In the genomic region with DNA sequence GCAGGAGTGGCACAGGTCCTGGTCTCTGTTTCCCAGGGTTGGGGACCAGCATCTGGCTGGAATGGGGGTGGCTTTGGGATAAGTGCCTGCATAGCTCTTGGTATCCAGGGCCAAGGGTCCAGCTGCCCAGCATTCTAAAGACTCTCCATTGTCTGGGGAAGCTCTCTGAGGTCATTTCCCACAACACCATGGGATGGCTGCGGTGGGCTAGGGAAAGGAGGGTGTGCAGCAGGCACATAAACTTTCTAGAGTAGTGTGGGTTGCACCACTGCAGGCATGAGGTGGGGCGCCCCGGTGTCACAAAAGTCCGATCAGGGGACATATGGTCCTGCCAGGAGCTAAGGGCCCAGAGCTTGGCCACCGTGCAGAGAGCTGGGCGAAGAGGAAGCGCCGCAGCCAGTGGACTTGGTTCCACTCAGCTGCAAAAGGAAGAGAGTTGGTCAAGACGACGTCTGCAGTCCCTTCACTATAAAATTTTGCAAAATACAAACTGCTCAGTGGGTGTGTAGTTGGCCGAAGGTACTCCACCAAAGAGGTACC, we compare ENCODE assay signal across 20 cellular contexts. TPM values are rescaled to one million over a fixed set of nuclear protein-coding genes. Genes with fewer than 3 reads are reported as not detected.
DNase-seq lines count a peak whose midpoint lies in the region; ATAC-seq, FAIRE-seq and TF ChIP-seq lines count a peak whose summit lies in the region.
"Had no signal": no experiment of that assay in that cellular context is flagged by ENCODE, and none has a peak within 500 bp of the region (broad histone marks: within the 10 kb centered on the region; RNA-seq: fewer than 3 reads in every experiment).

No MANE protein-coding gene starts in this region.

- DNase-seq in Karpas-422, result no peak
- DNase-seq in H1 (ENCODE audit: low read depth in 1 of 2, low spot score in 2 of 2), result no peak
- no peak for DNase-seq in neuronal stem cell (ENCODE audit: low spot score)
- DNase-seq in hepatocyte (ENCODE audit: low spot score), result no peak
- no peak for DNase-seq in germinal center (ENCODE audit: low spot score)
- no peak for DNase-seq in glomerular visceral epithelial cell (ENCODE audit: extremely low spot score)
- DNase-seq: CD4-positive, CD25-positive, alpha-beta regulatory T cell; DMS79; EL; GOT3 had no signal

- peak overlapping the region; percentile 10 for H3K4ac ChIP-seq in H1 (replicated peaks; ENCODE audit: insufficient read length, low read depth, low read length)
- H3K4ac ChIP-seq in neuronal stem cell (ENCODE audit: low read length), result no peak overlapping the region

- no peak overlapping the region for H4K5ac ChIP-seq in H1 (ENCODE audit: insufficient read length, low read depth, low read length)

- no peak for TF ChIP-seq EP300 in H1 (IDR thresholded peaks at IDR 0.05; ENCODE audit: borderline replicate concordance in 1 of 2, low read depth in 2 of 2, low read length in 2 of 2)

- peak overlapping the region; percentile 73 for H3K27ac ChIP-seq in BLaER1
- peak overlapping the region; percentile 81; the same call in 1 of the 2 replicates for H3K27ac ChIP-seq in Karpas-422 (ENCODE audit: low read length)
- no peak overlapping the region for H3K27ac ChIP-seq in H1 (ENCODE audit: low read depth, low read length)
- no peak overlapping the region for H3K27ac ChIP-seq in neuronal stem cell (replicated peaks; ENCODE audit: low read length)
- no peak overlapping the region for H3K27ac ChIP-seq in hepatocyte
- H3K27ac ChIP-seq: 22Rv1 had no signal

- H3K9me2 ChIP-seq in Karpas-422 (replicated peaks; ENCODE audit: insufficient read depth, low read length), result no peaks in the 10 kb centered on the region
- H3K9me2 ChIP-seq in hepatocyte (replicated peaks; ENCODE audit: insufficient read depth), result no peaks in the 10 kb centered on the region

- H3K4me3 ChIP-seq in BLaER1 (no peak overlapping the region), Karpas-422 (ENCODE audit: low read length) (no peak overlapping the region; the same call in 1 of the 2 replicates), H1 (ENCODE audit: extremely low read depth in 1 of 4, insufficient read depth in 2 of 4, low read depth in 3 of 4, low read length in 4 of 4) (no peak overlapping the region), neuronal stem cell (ENCODE audit: low read length in 2 of 2) (no peak overlapping the region), hepatocyte (no peak overlapping the region)
- H3K4me3 ChIP-seq: HAP-1 had no signal

- H4K91ac ChIP-seq in H1 (replicated peaks; ENCODE audit: insufficient read length, low read length) (no peak overlapping the region), neuronal stem cell (ENCODE audit: low read depth, low read length, poor library complexity) (no peak overlapping the region)

- H3K56ac ChIP-seq in H1 (replicated peaks; ENCODE audit: insufficient read length, low read depth, low read length), result no peak overlapping the region

- H3K36me3 ChIP-seq in BLaER1 (no peaks in the 10 kb centered on the region), Karpas-422 (ENCODE audit: insufficient read depth, low read length) (no peaks in the 10 kb centered on the region), H1 (ENCODE audit: control insufficient read depth in 2 of 4, insufficient read depth in 4 of 4, low read length in 3 of 4) (no peaks in the 10 kb centered on the region), neuronal stem cell (replicated peaks in 1 of 2; ENCODE audit: control insufficient read depth in 2 of 2, insufficient read depth in 2 of 2, low read length in 2 of 2) (no peaks in the 10 kb centered on the region), hepatocyte (replicated peaks; ENCODE audit: insufficient read depth, low read depth) (no peaks in the 10 kb centered on the region)
- H3K36me3 ChIP-seq: HAP-1 had no signal

- TF ChIP-seq POLR2A in H1 (IDR thresholded peaks at IDR 0.05; ENCODE audit: control extremely low read depth in 1 of 2, low read depth in 2 of 2, low read length in 2 of 2), result no peak

- H3K23me2 ChIP-seq in H1 (ENCODE audit: low read depth, low read length), result peaks cover 6% of the 10 kb centered on the region; the same call in 1 of the 2 replicates

- H2AK5ac ChIP-seq in H1 (ENCODE audit: low read depth, low read length), result no peak overlapping the region
- no peak overlapping the region for H2AK5ac ChIP-seq in neuronal stem cell (ENCODE audit: low read depth, low read length)

- CTCF ChIA-PET in H1 (lab: Charles Lee; ENCODE audit: partially characterized antibody), result interaction anchor here (0.8 to 2.4 kb wide), 9 partner anchors 11 to 176 kb away, joined by 3 to 14 read pairs (median 3); a partner anchor contains a TSS

- POLR2A ChIA-PET in H1 (lab: Charles Lee; ENCODE audit: partially characterized antibody), result interaction anchor here (0.7 to 2.9 kb wide), 2 partner anchors 13 to 26 kb away, joined by 3 to 17 read pairs; a partner anchor contains a TSS

- TF ChIP-seq RAD21 in H1 (IDR thresholded peaks at IDR 0.05 in 1 of 2, conservative IDR thresholded peaks at IDR 0.05 in 1 of 2; ENCODE audit: low read depth in 2 of 2, low read length in 2 of 2), result no peak

- H3K4me2 ChIP-seq in BLaER1 (peak overlapping the region; percentile 96), Karpas-422 (ENCODE audit: low read depth, low read length, poor library complexity, severe bottlenecking) (peak overlapping the region; percentile 81), H1 (ENCODE audit: insufficient read depth in 1 of 2, low read depth in 2 of 2, low read length in 2 of 2) (no peak overlapping the region), neuronal stem cell (ENCODE audit: insufficient read depth, low read length, poor library complexity, severe bottlenecking) (no peak overlapping the region), hepatocyte (no peak overlapping the region)

- H2BK15ac ChIP-seq in H1 (ENCODE audit: low read length), result no peak overlapping the region
- no peak overlapping the region for H2BK15ac ChIP-seq in neuronal stem cell (ENCODE audit: low read length)

- H3K79me2 ChIP-seq in Karpas-422 (ENCODE audit: low read length) (no peaks in the 10 kb centered on the region), H1 (ENCODE audit: control insufficient read depth in 1 of 2, insufficient read depth in 2 of 2, low read length in 2 of 2) (no peaks in the 10 kb centered on the region), hepatocyte (no peaks in the 10 kb centered on the region)

- H3K9me3 ChIP-seq in BLaER1, result peaks cover 12% of the 10 kb centered on the region; the same call in 1 of the 2 replicates
- H3K9me3 ChIP-seq in Karpas-422 (ENCODE audit: low read length), result no peaks in the 10 kb centered on the region
- H3K9me3 ChIP-seq in H1 (ENCODE audit: insufficient read depth in 2 of 2, low read depth in 1 of 2, low read length in 1 of 2), result no peaks in the 10 kb centered on the region
- H3K9me3 ChIP-seq in neuronal stem cell (replicated peaks in 1 of 2; ENCODE audit: control insufficient read depth in 2 of 2, insufficient read depth in 1 of 2, low read depth in 1 of 2, low read length in 2 of 2), result peaks cover 0 to 2% of the 10 kb centered on the region in 2 donors
- no peaks in the 10 kb centered on the region for H3K9me3 ChIP-seq in hepatocyte (ENCODE audit: low read depth)
- H3K9me3 ChIP-seq: HAP-1 had no signal

- H2AFZ ChIP-seq in Karpas-422 (ENCODE audit: low read length) (no peak overlapping the region; the same call in 1 of the 2 replicates), H1 (ENCODE audit: low read length) (no peak overlapping the region), neuronal stem cell (ENCODE audit: low read length) (no peak overlapping the region), hepatocyte (no peak overlapping the region)

- H3K9ac ChIP-seq in BLaER1 (no peak overlapping the region), Karpas-422 (ENCODE audit: low read length) (peak overlapping the region; percentile 67), H1 (replicated peaks in 1 of 4; ENCODE audit: extremely low read depth in 1 of 4, low read depth in 3 of 4, low read length in 3 of 4) (no peak overlapping the region), neuronal stem cell (ENCODE audit: low read depth, low read length, poor library complexity) (peak overlapping the region; percentile 4)

- peaks cover 53% of the 10 kb centered on the region for H3K4me1 ChIP-seq in BLaER1
- H3K4me1 ChIP-seq in Karpas-422 (ENCODE audit: low read length), result peaks cover 61% of the 10 kb centered on the region
- peaks cover 3 to 25% (median 18%) of the 10 kb centered on the region in 4 experiments for H3K4me1 ChIP-seq in H1 (replicated peaks in 1 of 4; ENCODE audit: control insufficient read depth in 3 of 4, insufficient read depth in 4 of 4, low read length in 3 of 4)
- H3K4me1 ChIP-seq in neuronal stem cell (ENCODE audit: control insufficient read depth in 2 of 2, insufficient read depth in 1 of 2, low read depth in 1 of 2, low read length in 2 of 2), result peaks cover 7 to 23% of the 10 kb centered on the region in 2 donors
- peaks cover 8% of the 10 kb centered on the region for H3K4me1 ChIP-seq in hepatocyte (ENCODE audit: insufficient read depth)

- H3K27me3 ChIP-seq in BLaER1 (no peaks in the 10 kb centered on the region), Karpas-422 (ENCODE audit: low read length) (no peaks in the 10 kb centered on the region), H1 (replicated peaks in 1 of 4; ENCODE audit: control insufficient read depth in 3 of 4, extremely low read depth in 1 of 4, insufficient read depth in 3 of 4, low read length in 3 of 4) (peaks cover 0 to 42% (median 24%) of the 10 kb centered on the region in 4 experiments; a peak in 6 of 7 replicates), neuronal stem cell (ENCODE audit: control insufficient read depth in 3 of 3, insufficient read depth in 3 of 3, low read depth in 1 of 3, low read length in 3 of 3) (peaks cover 0 to 36% (median 0%) of the 10 kb centered on the region in 3 experiments), hepatocyte (no peaks in the 10 kb centered on the region)

- no peak overlapping the region; the same call in 1 of the 2 replicates for H4K8ac ChIP-seq in H1 (ENCODE audit: extremely low read depth, insufficient read depth, low read length)
- no peak overlapping the region for H4K8ac ChIP-seq in neuronal stem cell (ENCODE audit: low read depth, low read length)

- no peak for ATAC-seq in GM21723 (IDR thresholded peaks at IDR 0.05; ENCODE audit: unreplicated experiment)

- H3K18ac ChIP-seq in H1 (ENCODE audit: extremely low read depth, low read length) (no peak overlapping the region), neuronal stem cell (ENCODE audit: low read length) (no peak overlapping the region)

- H3K14ac ChIP-seq in H1 (ENCODE audit: insufficient read length), result no peak overlapping the region
- H3K14ac ChIP-seq in neuronal stem cell (ENCODE audit: low read length), result no peak overlapping the region

- 85% methylated on average over 11 of the region's 11 CpGs; no CpG with 5 or more reads in 1 of the 2 experiments for WGBS in H1 (ENCODE audit: extremely low coverage in 1 of 2, insufficient coverage in 1 of 2, insufficient read length in 1 of 2, insufficient replicate concordance in 2 of 2, low coverage in 1 of 2, low lambda C conversion rate in 2 of 2, missing lambda C conversion rate in 1 of 2), 2 experiments
- WGBS in neuronal stem cell (ENCODE audit: extremely low coverage in 2 of 2, insufficient read length in 2 of 2, insufficient replicate concordance in 1 of 2), 2 donors, result no CpG with 5 or more reads among the region's 11 CpGs
- WGBS in hepatocyte (ENCODE audit: low lambda C conversion rate, missing lambda C conversion rate), result 98% methylated on average over 11 of the region's 11 CpGs

- H2BK12ac ChIP-seq in H1 (ENCODE audit: low read depth, low read length), result no peak overlapping the region
- no peak overlapping the region for H2BK12ac ChIP-seq in neuronal stem cell (ENCODE audit: low read length)

- no peak for TF ChIP-seq CTCF in H1 (IDR thresholded peaks at IDR 0.05; ENCODE audit: control extremely low read depth in 1 of 3, insufficient read depth in 1 of 3, low read depth in 1 of 3, low read length in 3 of 3)
- no peak for TF ChIP-seq CTCF in hepatocyte (IDR thresholded peaks at IDR 0.05; ENCODE audit: poor library complexity)

- H3K79me1 ChIP-seq in H1 (ENCODE audit: low read depth, low read length) (no peaks in the 10 kb centered on the region), neuronal stem cell (ENCODE audit: low read depth, low read length) (no peaks in the 10 kb centered on the region)

- H3K23ac ChIP-seq in H1 (ENCODE audit: insufficient read length) (no peak overlapping the region), neuronal stem cell (ENCODE audit: low read depth, low read length, poor library complexity) (no peak overlapping the region)

- H4K20me1 ChIP-seq in BLaER1, result no peaks in the 10 kb centered on the region
- no peaks in the 10 kb centered on the region for H4K20me1 ChIP-seq in Karpas-422 (ENCODE audit: insufficient read depth, low read depth, low read length)
- peaks cover 0 to 3% of the 10 kb centered on the region in 2 experiments for H4K20me1 ChIP-seq in H1 (replicated peaks in 1 of 2; ENCODE audit: control insufficient read depth in 1 of 2, insufficient read depth in 2 of 2, low read length in 2 of 2)
- H4K20me1 ChIP-seq in hepatocyte (ENCODE audit: insufficient read depth, poor library complexity, severe bottlenecking), result no peaks in the 10 kb centered on the region

- no peak for FAIRE-seq in H1 (lab: Jason Lieb, UNC)
- FAIRE-seq: G401.6, GM12891, HepG2, HTR-8/SVneo had no signal

- H2BK20ac ChIP-seq in H1 (ENCODE audit: low read length), result no peak overlapping the region

- H2BK5ac ChIP-seq in H1 (ENCODE audit: low read depth, low read length), result no peak overlapping the region
- H2BK5ac ChIP-seq in neuronal stem cell (ENCODE audit: low read length), result no peak overlapping the region

- H2BK120ac ChIP-seq in H1 (replicated peaks; ENCODE audit: low read depth, low read length), result no peak overlapping the region
- H2BK120ac ChIP-seq in neuronal stem cell (ENCODE audit: low read depth, low read length), result no peak overlapping the region

RNA-seq across cellular contexts. Expression of a gene that starts 25.5 kb away (rescaled TPM):
- 26.8 and 54.8 TPM in 2 replicates for total RNA-seq in Karpas-422 (2014; rRNA removed; shearing (Covaris generic); ENCODE audit: low replicate concordance)
- 87.1 and 89.4 TPM in 2 replicates for total RNA-seq in H1 (2021; fragmentation: NEBNext Ultra II Directional; extraction: Animal tissue kit (Norgen Biotek cat#: 25700))
- polyA plus RNA-seq in H1 (2011; rRNA removed) (78.7 and 104 TPM in 2 replicates), hepatocyte (66.0 and 87.3 TPM in 2 replicates)
- polyA plus RNA-seq in H1 (2011; cell fraction: cytosol; rRNA removed), result 96.0 TPM
- polyA plus RNA-seq in H1 (2011; cell fraction: nucleus; rRNA removed), result 171 TPM
- 72.1 to 92.5 TPM (median 89.8 TPM) in 4 replicates for polyA plus RNA-seq in H1 (2012, experiment 1 of 2)
- 73.5 TPM for polyA plus RNA-seq in H1 (2012, experiment 2 of 2)
- polyA plus RNA-seq in H1 (2013, experiment 1 of 2), result 50.2 TPM
- polyA plus RNA-seq in H1 (2013, experiment 2 of 2), result 50.0 TPM
- polyA minus RNA-seq in H1 (2011; rRNA and poly(A)+ RNA removed), result 70.6 and 79.9 TPM in 2 replicates
- polyA minus RNA-seq in H1 (2011; cell fraction: cytosol; rRNA and poly(A)+ RNA removed), result 53.6 TPM
- 61.2 TPM for polyA minus RNA-seq in H1 (2011; cell fraction: nucleus; rRNA and poly(A)+ RNA removed)
- polyA plus RNA-seq in neuronal stem cell (2013, experiment 1 of 2), result 61.8 TPM
- polyA plus RNA-seq in neuronal stem cell (2013, experiment 2 of 2), result 62.4 TPM
- total RNA-seq in hepatocyte, result 45.0 and 52.5 TPM in 2 replicates

RNA-seq across cellular contexts. Expression of a gene that starts 26.8 kb away (rescaled TPM):
- 6.0 and 6.5 TPM in 2 replicates for total RNA-seq in Karpas-422 (2014; rRNA removed; shearing (Covaris generic); ENCODE audit: low replicate concordance)
- total RNA-seq in H1 (2021; fragmentation: NEBNext Ultra II Directional; extraction: Animal tissue kit (Norgen Biotek cat#: 25700)), result 0.09 and 0.71 TPM in 2 replicates
- polyA plus RNA-seq in H1 (2011; rRNA removed) (0.11 and 0.20 TPM in 2 replicates), hepatocyte (not detected in 2 replicates)
- 0.30 TPM for polyA plus RNA-seq in H1 (2011; cell fraction: cytosol; rRNA removed)
- polyA plus RNA-seq in H1 (2011; cell fraction: nucleus; rRNA removed), result 0.13 TPM
- 0.23 to 0.50 TPM (median 0.45 TPM) in 4 replicates for polyA plus RNA-seq in H1 (2012, experiment 1 of 2)
- 0.08 TPM for polyA plus RNA-seq in H1 (2012, experiment 2 of 2)
- polyA plus RNA-seq in H1 (2013, experiment 1 of 2), result 0.20 TPM
- polyA plus RNA-seq in H1 (2013, experiment 2 of 2), result 0.39 TPM
- 0.06 and 0.59 TPM in 2 replicates for polyA minus RNA-seq in H1 (2011; rRNA and poly(A)+ RNA removed)
- not detected for polyA minus RNA-seq in H1 (2011; cell fraction: cytosol; rRNA and poly(A)+ RNA removed)
- not detected for polyA minus RNA-seq in H1 (2011; cell fraction: nucleus; rRNA and poly(A)+ RNA removed)
- 0.07 TPM for polyA plus RNA-seq in neuronal stem cell (2013, experiment 1 of 2)
- polyA plus RNA-seq in neuronal stem cell (2013, experiment 2 of 2), result 0.04 TPM
- total RNA-seq in hepatocyte, result 0.10 TPM in 1 of 2 replicates, not detected in the other
- total RNA-seq: A673 had no signal
- polyA plus RNA-seq: BJ had no signal

RNA-seq across cellular contexts. Expression of a gene that starts 56.5 kb away (rescaled TPM):
- total RNA-seq in Karpas-422 (2014; rRNA removed; shearing (Covaris generic); ENCODE audit: low replicate concordance), result 0.19 and 1.9 TPM in 2 replicates
- total RNA-seq in H1 (2021; fragmentation: NEBNext Ultra II Directional; extraction: Animal tissue kit (Norgen Biotek cat#: 25700)), result 2.5 and 3.4 TPM in 2 replicates
- 1.8 and 2.7 TPM in 2 replicates for polyA plus RNA-seq in H1 (2011; rRNA removed)
- polyA plus RNA-seq in H1 (2011; cell fraction: cytosol; rRNA removed), result 1.9 TPM
- 11.8 TPM for polyA plus RNA-seq in H1 (2011; cell fraction: nucleus; rRNA removed)
- polyA plus RNA-seq in H1 (2012, experiment 1 of 2), result 3.1 to 4.5 TPM (median 3.7 TPM) in 4 replicates
- polyA plus RNA-seq in H1 (2012, experiment 2 of 2), result 1.9 TPM
- polyA plus RNA-seq in H1 (2013, experiment 1 of 2), result 2.2 TPM
- polyA plus RNA-seq in H1 (2013, experiment 2 of 2), result 2.1 TPM
- polyA minus RNA-seq in H1 (2011; rRNA and poly(A)+ RNA removed), result 1.0 and 1.2 TPM in 2 replicates
- not detected for polyA minus RNA-seq in H1 (2011; cell fraction: cytosol; rRNA and poly(A)+ RNA removed)
- 1.3 TPM for polyA minus RNA-seq in H1 (2011; cell fraction: nucleus; rRNA and poly(A)+ RNA removed)
- 3.7 TPM for polyA plus RNA-seq in neuronal stem cell (2013, experiment 1 of 2)
- polyA plus RNA-seq in neuronal stem cell (2013, experiment 2 of 2), result 4.0 TPM
- total RNA-seq in hepatocyte, result 2.4 and 4.4 TPM in 2 replicates
- 5.9 and 6.6 TPM in 2 replicates for polyA plus RNA-seq in hepatocyte
- polyA plus RNA-seq: CD4-positive, CD25-positive, alpha-beta regulatory T cell had no signal

Comparison
In these comparisons a context has a peak if more than half of its experiments do, and no peak if none do; other contexts are left out.
1. H3K27ac ChIP-seq: peak in BLaER1 (single experiment) and Karpas-422 (single experiment); none in H1 (single experiment), neuronal stem cell (single experiment) and hepatocyte (single experiment).
2. H3K4me2 ChIP-seq: peak in BLaER1 (single experiment) and Karpas-422 (single experiment); none in H1 (0 of 2), neuronal stem cell (single experiment) and hepatocyte (single experiment).
3. H3K9ac ChIP-seq: peak in Karpas-422 (single experiment) and neuronal stem cell (single experiment); none in BLaER1 (single experiment) and H1 (0 of 4).